In genomic region chr21:17925000-17925610, GRCh38 we compare ENCODE assay signal across 8 cellular contexts.
DNase-seq lines count a peak whose midpoint lies in the region; ATAC-seq and TF ChIP-seq lines count a peak whose summit lies in the region.

No MANE protein-coding gene starts in this region.

- peak; percentile 80 for ATAC-seq in GM21737 (IDR thresholded peaks at IDR 0.05; ENCODE audit: unreplicated experiment)

- H3K36me3 Mint-ChIP-seq in progenitor cell of endocrine pancreas (ENCODE audit: insufficient read depth) = peaks cover under 1% of the 10 kb centered on the region

- peaks cover 25% of the 10 kb centered on the region for H3K4me1 Mint-ChIP-seq in progenitor cell of endocrine pancreas (ENCODE audit: low read depth)

- no peak overlapping the region for H3K4me3 Mint-ChIP-seq in progenitor cell of endocrine pancreas (ENCODE audit: low read depth)

- DNase-seq in HuH-7 (ENCODE audit: low spot score) = peak; percentile 56
- DNase-seq in OCI-M1 (lab: John Stamatoyannopoulos, UW) = peak; percentile 81
- DNase-seq in activated effector memory CD4-positive, alpha-beta T cell treated with anti-CD3 and anti-CD28 coated beads, Interleukin-2, amount 50 U/mL, for 16 hours = peak; percentile 75
- DNase-seq in glomerular visceral epithelial cell (ENCODE audit: extremely low spot score) = peak; percentile 58
- DNase-seq in progenitor cell of endocrine pancreas (ENCODE audit: low spot score, unreplicated experiment) = peak; percentile 49
- no peak for DNase-seq in mesenteric fat pad (ENCODE audit: low spot score)

- peaks cover 18% of the 10 kb centered on the region for H3K9me3 Mint-ChIP-seq in progenitor cell of endocrine pancreas (ENCODE audit: low read depth)

- H3K27ac Mint-ChIP-seq in progenitor cell of endocrine pancreas = peak overlapping the region; percentile 54

- TF ChIP-seq CTCF in GM12872 (IDR thresholded peaks at IDR 0.05; ENCODE audit: insufficient read depth, low read depth, low read length) (peak; percentile 90), progenitor cell of endocrine pancreas (IDR thresholded peaks at IDR 0.05; ENCODE audit: unreplicated experiment) (peak; percentile 93)

- H3K27me3 Mint-ChIP-seq in progenitor cell of endocrine pancreas = no peaks in the 10 kb centered on the region
